23 cellular contexts compared by ENCODE assay signal in the genomic region with DNA sequence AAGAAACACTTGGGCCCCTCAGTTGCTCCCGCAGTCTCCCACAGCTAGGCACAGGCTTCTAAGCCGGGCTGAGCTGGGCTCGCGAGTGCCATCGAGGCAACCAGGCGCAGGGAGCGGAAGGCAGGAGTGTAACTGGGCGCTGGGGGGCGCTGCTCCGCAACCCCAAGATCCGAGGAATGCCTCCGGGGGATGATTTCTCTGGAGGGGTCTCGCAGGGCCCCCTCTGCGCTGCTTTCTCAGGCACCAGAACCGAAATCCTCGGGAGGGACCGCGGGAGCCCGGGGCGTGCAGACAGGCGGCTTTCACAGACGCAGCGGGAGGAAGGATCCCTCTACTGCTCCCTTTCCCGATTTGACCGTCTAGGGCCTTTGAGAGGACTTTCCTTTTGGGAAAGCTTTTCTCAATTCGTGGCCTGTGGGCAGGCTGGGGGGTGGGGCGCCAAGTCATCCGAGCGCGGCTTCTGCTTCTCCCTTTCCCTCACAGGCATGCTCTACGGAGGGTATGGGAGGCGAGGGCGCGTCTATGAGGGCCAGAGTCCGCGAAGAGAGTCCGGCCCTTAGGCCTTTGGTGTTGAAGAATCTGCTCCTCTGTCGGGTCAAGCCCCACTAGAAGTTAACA. TPM values are rescaled to one million over a fixed set of nuclear protein-coding genes. Genes with fewer than 3 reads are reported as not detected.
DNase-seq lines count a peak whose midpoint lies in the region; ATAC-seq and TF ChIP-seq lines count a peak whose summit lies in the region.
"Had no signal": no experiment of that assay in that cellular context is flagged by ENCODE, and none has a peak within 500 bp of the region (broad histone marks: within the 10 kb centered on the region; RNA-seq: fewer than 3 reads in every experiment).

No MANE protein-coding gene starts in this region.

- no peak overlapping the region for H3K4me2 ChIP-seq in H9 (ENCODE audit: insufficient read depth, insufficient read length, low read length)
- no peak overlapping the region for H3K4me2 ChIP-seq in trophoblast cell (ENCODE audit: low read length)

- no peak overlapping the region for H2BK15ac ChIP-seq in H9 (ENCODE audit: low read depth, low read length)

- no peak overlapping the region for H3K23ac ChIP-seq in H9 (ENCODE audit: insufficient read length, low read depth, low read length)
- no peak overlapping the region for H3K23ac ChIP-seq in trophoblast cell (ENCODE audit: low read length)

- H3K79me2 ChIP-seq in H9 (ENCODE audit: insufficient read depth, low read length) (no peaks in the 10 kb centered on the region), trophoblast cell (ENCODE audit: control insufficient read depth, insufficient read depth, low read length, poor library complexity) (no peaks in the 10 kb centered on the region)

- H4K5ac ChIP-seq in H9 (ENCODE audit: insufficient read length, low read depth, low read length), result no peak overlapping the region

- H3K36me3 ChIP-seq in esophagus muscularis mucosa (no peaks in the 10 kb centered on the region), trophoblast cell (ENCODE audit: control insufficient read depth in 1 of 2, insufficient read depth in 2 of 2, low read length in 2 of 2) (no peaks in the 10 kb centered on the region)

- H3K4me3 ChIP-seq in esophagus muscularis mucosa (no peak overlapping the region), trophoblast cell (ENCODE audit: low read depth, low read length) (no peak overlapping the region)
- H3K4me3 ChIP-seq: lung had no signal

- no peak overlapping the region for H2BK5ac ChIP-seq in H9 (ENCODE audit: insufficient read length, low read length)
- no peak overlapping the region for H2BK5ac ChIP-seq in trophoblast cell (ENCODE audit: low read depth, low read length, poor library complexity)

- TF ChIP-seq EP300 in esophagus muscularis mucosa (IDR thresholded peaks at IDR 0.05), result no peak

- H3K79me1 ChIP-seq in H9 (ENCODE audit: insufficient read depth, low read depth, low read length, poor library complexity, severe bottlenecking) (no peaks in the 10 kb centered on the region), trophoblast cell (ENCODE audit: low read length) (no peaks in the 10 kb centered on the region)

- no peak overlapping the region for H3T11ph ChIP-seq in H9 (ENCODE audit: low read length)

- H3K4me1 ChIP-seq in H9 (ENCODE audit: insufficient read depth, low read length) (no peaks in the 10 kb centered on the region), esophagus muscularis mucosa (peaks cover 22 to 55% (median 49%) of the 10 kb centered on the region in 4 donors), trophoblast cell (ENCODE audit: control insufficient read depth in 1 of 2, insufficient read depth in 2 of 2, low read length in 2 of 2) (peaks cover 4 to 11% of the 10 kb centered on the region in 2 experiments)

- H3K27me3 ChIP-seq in H9 (ENCODE audit: insufficient read depth, low read length) (peaks cover 79% of the 10 kb centered on the region), esophagus muscularis mucosa (peaks cover 0 to 99% (median 69%) of the 10 kb centered on the region in 4 donors), trophoblast cell (ENCODE audit: insufficient read depth, low read length) (peaks cover 75% of the 10 kb centered on the region)

- no peak overlapping the region for H3K56ac ChIP-seq in H9 (ENCODE audit: insufficient read length, low read depth, low read length)

- TF ChIP-seq CTCF in H9 (conservative IDR thresholded peaks at IDR 0.05) (peak; percentile 71), esophagus muscularis mucosa (IDR thresholded peaks at IDR 0.05) (no peak), mesothelial cell of epicardium (IDR thresholded peaks at IDR 0.05; ENCODE audit: unreplicated experiment) (peak; percentile 24)

- H2BK20ac ChIP-seq in H9 (ENCODE audit: low read depth, low read length, poor library complexity, severe bottlenecking), result no peak overlapping the region

- DNase-seq in 8988T (peak; percentile 28), H9 (peak; percentile 56), esophagus muscularis mucosa (ENCODE audit: extremely low spot score) (peak; percentile 81), mesothelial cell of epicardium (ENCODE audit: low spot score in 2 of 2, unreplicated experiment in 2 of 2) (no peak), iPS-NIHi7 (ENCODE audit: extremely low spot score) (no peak), trophoblast cell (no peak)
- no peak for DNase-seq in stimulated activated CD4-positive, alpha-beta T cell treated with anti-CD3 and anti-CD28 coated beads, Interleukin-4, amount 100 ng/mL, for 4 hours
- DNase-seq: ACHN; activated CD8-positive, alpha-beta T cell treated with anti-CD3 and anti-CD28 coated beads, Interleukin-2, amount 10 ng/mL, durations not matched to agents 7 days and 5 days; activated naive CD8-positive, alpha-beta T cell treated with anti-CD3 and anti-CD28 coated beads for 36 hours; CD4-positive, CD25-positive, alpha-beta regulatory T cell; dermis blood vessel endothelial cell; hypothalamus; naive thymus-derived CD8-positive, alpha-beta T cell; NCI-H345; stimulated activated naive CD8-positive, alpha-beta T cell treated with anti-CD3 and anti-CD28 coated beads, Interleukin-15, Interleukin-2, amounts not matched to agents 100 U/mL and 50 U/mL, for 24 hours; T-helper 1 cell had no signal

- H2AK5ac ChIP-seq in H9 (ENCODE audit: insufficient read length, low read length) (no peak overlapping the region), trophoblast cell (ENCODE audit: low read length) (no peak overlapping the region)

- H2BK120ac ChIP-seq in H9 (ENCODE audit: low read depth, low read length, poor library complexity, severe bottlenecking), result no peak overlapping the region
- H2BK120ac ChIP-seq in trophoblast cell (ENCODE audit: insufficient read depth, low read length, poor library complexity), result no peak overlapping the region

- no peak overlapping the region for H3K14ac ChIP-seq in H9 (ENCODE audit: insufficient read depth, low read length)
- no peak overlapping the region for H3K14ac ChIP-seq in trophoblast cell (ENCODE audit: low read length)

- intact Hi-C loops in esophagus muscularis mucosa (cut with DNase I), result no loop called here

- ATAC-seq in HG02973 (IDR thresholded peaks at IDR 0.05; ENCODE audit: unreplicated experiment), result no peak
- ATAC-seq: activated CD8-positive, alpha-beta T cell treated with anti-CD3 and anti-CD28 coated beads, Interleukin-2, amount 10 ng/mL, durations not matched to agents 7 days and 5 days; naive thymus-derived CD8-positive, alpha-beta T cell; stimulated activated naive CD8-positive, alpha-beta T cell treated with anti-CD3 and anti-CD28 coated beads, Interleukin-15, Interleukin-2, amounts not matched to agents 100 U/mL and 50 U/mL, for 24 hours had no signal

- H4K20me1 ChIP-seq in H9 (ENCODE audit: control insufficient read depth, insufficient read depth, insufficient read length), result no peaks in the 10 kb centered on the region

- H3K27ac ChIP-seq in H9 (ENCODE audit: insufficient read length, low read depth, low read length) (no peak overlapping the region), esophagus muscularis mucosa (replicated peaks in 1 of 4) (no peak overlapping the region), trophoblast cell (ENCODE audit: low read depth, low read length) (no peak overlapping the region)
- H3K27ac ChIP-seq: VCaP had no signal

- WGBS in H9 (ENCODE audit: extremely low coverage, insufficient read length, low lambda C conversion rate), result no CpG with 5 or more reads among the region's 38 CpGs
- WGBS in esophagus muscularis mucosa, result 10% methylated on average over 30 of the region's 38 CpGs
- no CpG with 5 or more reads among the region's 38 CpGs for WGBS in trophoblast cell (ENCODE audit: extremely low coverage, insufficient coverage, insufficient read length)

- H3K9ac ChIP-seq in H9 (ENCODE audit: extremely low read depth, insufficient read length, low read length) (no peak overlapping the region), trophoblast cell (ENCODE audit: low read length) (no peak overlapping the region)

- peaks cover 0 to 2% (median 0%) of the 10 kb centered on the region in 3 experiments; a peak in 1 of 7 replicates for H3K36me3 Mint-ChIP-seq in H9 (ENCODE audit: insufficient read depth in 1 of 3, low read depth in 3 of 3)
- H3K36me3 Mint-ChIP-seq in mesothelial cell of epicardium, result no peaks in the 10 kb centered on the region
- H3K36me3 Mint-ChIP-seq: CD4-positive, CD25-positive, alpha-beta regulatory T cell had no signal

- H3K4me1 Mint-ChIP-seq in H9 (peaks cover 9 to 22% of the 10 kb centered on the region in 2 experiments), mesothelial cell of epicardium (peaks cover 5% of the 10 kb centered on the region)

- H3K9me3 Mint-ChIP-seq in H9 (peaks cover 2% of the 10 kb centered on the region in 2 experiments; a peak in 3 of 5 replicates), mesothelial cell of epicardium (peaks cover under 1% of the 10 kb centered on the region)

- H3K18ac ChIP-seq in H9 (ENCODE audit: insufficient read length, low read depth, low read length) (no peak overlapping the region), trophoblast cell (ENCODE audit: low read length) (no peak overlapping the region)

- no peaks in the 10 kb centered on the region for H3K9me3 ChIP-seq in H9 (ENCODE audit: control insufficient read depth, low read depth, low read length)
- no peaks in the 10 kb centered on the region for H3K9me3 ChIP-seq in esophagus muscularis mucosa
- H3K9me3 ChIP-seq in trophoblast cell (ENCODE audit: insufficient read depth, low read depth, low read length), result no peaks in the 10 kb centered on the region

- H4K12ac ChIP-seq in trophoblast cell (ENCODE audit: low read depth, low read length), result no peak overlapping the region

- H3K4me3 Mint-ChIP-seq in H9, result peak overlapping the region in 1 of 2 experiments; percentile 70; a peak in 1 of 5 replicates
- no peak overlapping the region for H3K4me3 Mint-ChIP-seq in mesothelial cell of epicardium
- H3K4me3 Mint-ChIP-seq: activated CD8-positive, alpha-beta T cell treated with anti-CD3 and anti-CD28 coated beads, Interleukin-2, amount 10 ng/mL, durations not matched to agents 7 days and 5 days; activated naive CD8-positive, alpha-beta T cell treated with anti-CD3 and anti-CD28 coated beads for 36 hours; activated T-helper 1 cell treated with anti-CD3 and anti-CD28 coated beads, Interleukin-12 subunit alpha, Interleukin-12 subunit beta, Interleukin-2, Interleukin-4 antibody, amounts not matched to agents 30 ng/mL and 10 ng/mL and 1 ng/mL, durations not matched to agents 14 hours and 24 hours and 36 hours; CD4-positive, CD25-positive, alpha-beta regulatory T cell had no signal

- no peak for TF ChIP-seq POLR2A in esophagus muscularis mucosa (IDR thresholded peaks at IDR 0.05; ENCODE audit: low read depth)

- no peak overlapping the region for H3K4ac ChIP-seq in H9 (ENCODE audit: low read depth, low read length)
- no peak overlapping the region for H3K4ac ChIP-seq in trophoblast cell (ENCODE audit: low read depth, low read length)

- H3K27ac Mint-ChIP-seq in H9, result no peak overlapping the region
- H3K27ac Mint-ChIP-seq in mesothelial cell of epicardium, result no peak overlapping the region
- H3K27ac Mint-ChIP-seq: activated CD8-positive, alpha-beta T cell treated with anti-CD3 and anti-CD28 coated beads, Interleukin-2, amount 10 ng/mL, durations not matched to agents 7 days and 5 days; activated naive CD8-positive, alpha-beta T cell treated with anti-CD3 and anti-CD28 coated beads for 36 hours; activated T-helper 1 cell treated with anti-CD3 and anti-CD28 coated beads, Interleukin-12 subunit alpha, Interleukin-12 subunit beta, Interleukin-2, Interleukin-4 antibody, amounts not matched to agents 30 ng/mL and 10 ng/mL and 1 ng/mL, durations not matched to agents 14 hours and 24 hours and 36 hours; CD4-positive, CD25-positive, alpha-beta regulatory T cell had no signal

- H3K23me2 ChIP-seq in H9 (ENCODE audit: insufficient read length, low read depth, low read length, poor library complexity, severe bottlenecking), result peaks cover 6% of the 10 kb centered on the region

- H3K27me3 Mint-ChIP-seq in H9 (ENCODE audit: low read depth), result peaks cover 100% of the 10 kb centered on the region
- peaks cover 100% of the 10 kb centered on the region for H3K27me3 Mint-ChIP-seq in mesothelial cell of epicardium (ENCODE audit: low read depth)

- no peak overlapping the region for H4K91ac ChIP-seq in H9 (ENCODE audit: insufficient read length, low read depth, low read length)
- no peak overlapping the region for H4K91ac ChIP-seq in trophoblast cell (ENCODE audit: low read depth, low read length)

- H2BK12ac ChIP-seq in H9 (ENCODE audit: insufficient read length, low read depth, low read length), result no peak overlapping the region
- no peak overlapping the region for H2BK12ac ChIP-seq in trophoblast cell (ENCODE audit: low read length)

- H2AFZ ChIP-seq in H9 (ENCODE audit: low read length), result no peak overlapping the region
- H2AFZ ChIP-seq in trophoblast cell (ENCODE audit: insufficient read depth, low read length, poor library complexity), result no peak overlapping the region

- H4K8ac ChIP-seq in H9 (replicated peaks; ENCODE audit: insufficient read length, low read depth, low read length), result no peak overlapping the region
- H4K8ac ChIP-seq in trophoblast cell (ENCODE audit: low read depth, low read length), result no peak overlapping the region

RNA-seq across cellular contexts. Expression of a gene that starts 4.3 kb away (rescaled TPM):
- total RNA-seq in H9 (2021), result not detected in 2 replicates
- total RNA-seq in esophagus muscularis mucosa, result under 1 TPM in 2 of 4 donors, not detected in 2; 0.45 to 0.92 TPM
- total RNA-seq in mesothelial cell of epicardium, result not detected in 3 replicates
- polyA plus RNA-seq in trophoblast cell (2013), result not detected in 2 replicates
- total RNA-seq: activated CD8-positive, alpha-beta T cell treated with anti-CD3 and anti-CD28 coated beads, Interleukin-2, amount 10 ng/mL, durations not matched to agents 7 days and 5 days; activated naive CD8-positive, alpha-beta T cell treated with anti-CD3 and anti-CD28 coated beads for 36 hours; activated T-helper 1 cell treated with anti-CD3 and anti-CD28 coated beads, Interleukin-12 subunit alpha, Interleukin-12 subunit beta, Interleukin-2, Interleukin-4 antibody, amounts not matched to agents 30 ng/mL and 10 ng/mL and 1 ng/mL, durations not matched to agents 14 hours and 24 hours and 36 hours; CD4-positive, CD25-positive, alpha-beta regulatory T cell; dermis blood vessel endothelial cell; naive thymus-derived CD8-positive, alpha-beta T cell; renal cortical epithelial cell had no signal
- polyA plus RNA-seq: CD4-positive, CD25-positive, alpha-beta regulatory T cell; naive thymus-derived CD8-positive, alpha-beta T cell had no signal

RNA-seq across cellular contexts. Expression of a gene that starts 58.1 kb away (rescaled TPM):
- total RNA-seq in H9 (2021), result not detected in 2 replicates
- total RNA-seq in esophagus muscularis mucosa, result not detected
- not detected in 3 replicates for total RNA-seq in mesothelial cell of epicardium
- polyA plus RNA-seq in trophoblast cell (2013), result 0.04 and 0.11 TPM in 2 replicates
- total RNA-seq: activated CD8-positive, alpha-beta T cell treated with anti-CD3 and anti-CD28 coated beads, Interleukin-2, amount 10 ng/mL, durations not matched to agents 7 days and 5 days; activated naive CD8-positive, alpha-beta T cell treated with anti-CD3 and anti-CD28 coated beads for 36 hours; activated T-helper 1 cell treated with anti-CD3 and anti-CD28 coated beads, Interleukin-12 subunit alpha, Interleukin-12 subunit beta, Interleukin-2, Interleukin-4 antibody, amounts not matched to agents 30 ng/mL and 10 ng/mL and 1 ng/mL, durations not matched to agents 14 hours and 24 hours and 36 hours; CD4-positive, CD25-positive, alpha-beta regulatory T cell; dermis blood vessel endothelial cell; M059J; naive thymus-derived CD8-positive, alpha-beta T cell; renal cortical epithelial cell had no signal
- polyA plus RNA-seq: CD4-positive, CD25-positive, alpha-beta regulatory T cell; naive thymus-derived CD8-positive, alpha-beta T cell had no signal

Comparison
In these comparisons a context has a peak if more than half of its experiments do, and no peak if none do; other contexts are left out.
1. DNase-seq: peak in 8988T (single experiment), H9 (single experiment) and esophagus muscularis mucosa (single experiment); none in mesothelial cell of epicardium (0 of 2), iPS-NIHi7 (single experiment), trophoblast cell (0 of 2) and stimulated activated CD4-positive, alpha-beta T cell treated with anti-CD3 and anti-CD28 coated beads, Interleukin-4, amount 100 ng/mL, for 4 hours (0 of 2).
2. CTCF ChIP-seq: peak in H9 (single experiment) and mesothelial cell of epicardium (single experiment); none in esophagus muscularis mucosa (0 of 3).